8 cellular contexts compared by ENCODE assay signal in the genomic region with DNA sequence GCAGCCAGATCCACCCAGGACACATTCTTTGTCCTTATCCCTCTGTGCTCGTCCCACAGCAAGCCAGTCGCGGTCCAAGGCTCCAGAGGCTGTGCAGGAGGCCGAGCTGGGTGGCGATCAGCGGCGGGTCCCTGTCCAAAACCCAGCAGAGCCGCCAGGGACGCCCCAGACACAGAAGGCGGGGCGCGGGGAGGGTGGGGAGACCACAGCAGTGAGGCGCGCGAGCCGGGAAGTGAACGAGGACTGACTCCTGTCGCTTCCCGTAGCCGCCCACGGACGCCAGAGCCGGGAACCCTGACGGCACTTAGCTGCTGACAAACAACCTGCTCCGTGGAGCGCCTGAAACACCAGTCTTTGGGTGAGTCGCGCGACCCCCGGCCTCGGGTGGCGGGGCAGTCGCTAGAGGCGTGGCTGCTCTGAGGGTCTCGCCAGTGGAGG. TPM values are rescaled to one million over a fixed set of nuclear protein-coding genes. Genes with fewer than 3 reads are reported as not detected.
DNase-seq lines count a peak whose midpoint lies in the region; ATAC-seq and TF ChIP-seq lines count a peak whose summit lies in the region.

Gene LGALS8, plus strand, starts transcription at position 279 of the 438 bp plus-strand sequence. CDS start 2,089 bp downstream, outside the sequence.

- H3K4me1 Mint-ChIP-seq in endothelial cell (ENCODE audit: unreplicated experiment): peaks cover 30% of the 10 kb centered on the region

- ATAC-seq in GM19025 (IDR thresholded peaks at IDR 0.05; ENCODE audit: low read depth, unreplicated experiment) (peak; percentile 63), HG03280 (IDR thresholded peaks at IDR 0.05; ENCODE audit: unreplicated experiment) (peak; percentile 52)

- H3K4me3 Mint-ChIP-seq in endothelial cell (ENCODE audit: unreplicated experiment): peak within 1 kb of the TSS; percentile 95

- peaks cover 18% of the 10 kb centered on the region for H3K36me3 Mint-ChIP-seq in endothelial cell (ENCODE audit: low read depth, unreplicated experiment)

- peak within 1 kb of the TSS; percentile 92 for H3K4me3 ChIP-seq in AG09309 (ENCODE audit: control insufficient read depth, low read depth, low read length)

- no peaks in the 10 kb centered on the region for H3K9me3 Mint-ChIP-seq in endothelial cell (ENCODE audit: unreplicated experiment)

- H3K27me3 Mint-ChIP-seq in endothelial cell (ENCODE audit: unreplicated experiment): peaks cover 11% of the 10 kb centered on the region

- TF ChIP-seq CTCF in AG09309 (IDR thresholded peaks at IDR 0.05; ENCODE audit: control insufficient read depth, insufficient read depth, low read depth, low read length, missing control alignments) (no peak), endothelial cell (IDR thresholded peaks at IDR 0.05; ENCODE audit: unreplicated experiment) (no peak)

- DNase-seq in AG09309 (ENCODE audit: low read depth) (peak; percentile 39), NOMO-1 (lab: John Stamatoyannopoulos, UW; ENCODE audit: unreplicated experiment in 2 of 2) (peak; percentile 68 to 77), endothelial cell (ENCODE audit: low spot score) (peak; percentile 80), midbrain (lab: John Stamatoyannopoulos, UW) (peak; percentile 79)
- peak; percentile 76 for DNase-seq in activated CD8-positive, alpha-beta memory T cell treated with anti-CD3 and anti-CD28 coated beads, Interleukin-2, amount 50 U/mL, for 24 hours (ENCODE audit: extremely low read depth)
- DNase-seq in stimulated activated CD8-positive, alpha-beta memory T cell treated with anti-CD3 and anti-CD28 coated beads, Interleukin-15, amount 100 ng/mL, for 48 hours (ENCODE audit: low read depth in 2 of 2): peak; percentile 80 to 86

- peak within 1 kb of the TSS; percentile 97 for H3K27ac Mint-ChIP-seq in endothelial cell (ENCODE audit: unreplicated experiment)

RNA-seq across cellular contexts. Expression of gene LGALS8, which starts in this region (rescaled TPM):
- 94.5 TPM for total RNA-seq in endothelial cell (ENCODE audit: unreplicated experiment)

Comparison
In these comparisons a context has a peak if more than half of its experiments do, and no peak if none do; other contexts are left out.
1. Peak in every context shown above with its lines: DNase-seq, ATAC-seq and H3K4me3 ChIP-seq.